In the genomic region with DNA sequence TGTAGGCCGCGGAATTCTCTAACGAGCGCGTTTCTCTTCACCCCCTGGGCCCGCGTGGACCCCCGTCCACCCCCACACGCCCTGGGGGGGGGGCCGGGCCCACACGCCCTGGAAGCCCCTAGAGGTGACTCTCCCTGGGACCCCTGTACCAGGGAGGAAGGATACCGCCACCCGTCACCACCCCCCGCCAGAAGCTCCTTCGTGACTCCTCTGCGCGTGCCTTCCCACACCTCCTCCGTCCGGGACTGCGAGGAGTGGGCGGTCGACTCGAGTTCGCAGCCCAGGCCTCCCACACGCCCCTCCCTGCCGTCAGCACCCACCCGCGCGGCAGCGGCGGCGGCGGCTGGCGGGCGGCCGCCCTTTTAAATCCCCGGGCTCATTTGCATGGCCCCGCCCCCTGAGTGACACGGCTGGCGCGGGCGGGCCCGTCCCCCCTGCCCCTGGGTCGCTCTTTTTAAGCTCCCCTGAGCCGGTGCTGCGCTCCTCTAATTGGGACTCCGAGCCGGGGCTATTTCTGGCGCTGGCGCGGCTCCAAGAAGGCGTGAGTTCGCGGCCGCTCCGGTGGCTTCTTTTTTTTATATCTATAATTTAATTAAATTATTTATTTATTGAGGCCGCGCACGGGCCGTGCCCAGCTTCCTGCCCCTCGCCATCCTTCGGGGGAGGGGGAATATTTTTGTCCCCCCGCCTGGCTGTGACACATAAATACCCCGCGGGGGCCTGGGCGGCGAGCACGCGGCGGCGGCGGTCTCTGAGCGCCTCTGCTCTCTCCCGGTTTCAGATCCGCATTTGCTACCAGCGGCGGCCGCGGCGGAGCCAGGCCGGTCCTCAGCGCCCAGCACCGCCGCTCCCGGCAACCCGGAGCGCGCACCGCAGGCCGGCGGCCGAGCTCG, we compare ENCODE assay signal across 8 cellular contexts. TPM values are rescaled to one million over a fixed set of nuclear protein-coding genes. Genes with fewer than 3 reads are reported as not detected.
A peak's percentile ranks its signal among the peaks of the same experiment; 100 is the strongest.
DNase-seq lines count a peak whose midpoint lies in the region; ATAC-seq and TF ChIP-seq lines count a peak whose summit lies in the region.

A gene with protein sequence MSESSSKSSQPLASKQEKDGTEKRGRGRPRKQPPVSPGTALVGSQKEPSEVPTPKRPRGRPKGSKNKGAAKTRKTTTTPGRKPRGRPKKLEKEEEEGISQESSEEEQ (plus strand): TSS at position 451 of the 893 bp plus-strand sequence. CDS start 3,908 bp downstream, outside the sequence.

- DNase-seq in GM03348 (ENCODE audit: low spot score) (peak; percentile 94), HFFc6 (peak; percentile 84), NCI-H1092 (lab: John Stamatoyannopoulos, UW) (peak; percentile 82), SKM-1 treated with dmso at 0.1 percent for 144 hours (lab: John Stamatoyannopoulos, UW; ENCODE audit: unreplicated experiment) (peak; percentile 85), glutamatergic neuron (peak; percentile 94), ovary (peak; percentile 70 to 82 (median 78))
- DNase-seq in activated naive CD4-positive, alpha-beta T cell treated with anti-CD3 and anti-CD28 coated beads, Interleukin-2, amount 50 U/mL, for 72 hours (ENCODE audit: low spot score in 2 of 2), result peak; percentile 87 to 88

- WGBS in ovary, 3 donors, result 3 to 5% (median 3%) methylated on average over 68 to 93 of the region's 93 CpGs
- WGBS in thymus, result under 1% methylated on average over 93 of the region's 93 CpGs

- H3K4me1 ChIP-seq in ovary (ENCODE audit: insufficient read depth) (no peaks in the 10 kb centered on the region), thymus (ENCODE audit: control insufficient read depth, insufficient read depth, low read length) (peaks cover 22% of the 10 kb centered on the region)

- H3K9me3 Mint-ChIP-seq in HFFc6 (no peaks in the 10 kb centered on the region), glutamatergic neuron (ENCODE audit: unreplicated experiment) (peaks cover 7% of the 10 kb centered on the region)
- H3K9me3 Mint-ChIP-seq in activated naive CD4-positive, alpha-beta T cell treated with anti-CD3 and anti-CD28 coated beads, Interleukin-2, amount 50 U/mL, for 72 hours, result no peaks in the 10 kb centered on the region

- H3K9me3 ChIP-seq in ovary, result no peaks in the 10 kb centered on the region
- no peaks in the 10 kb centered on the region for H3K9me3 ChIP-seq in thymus (ENCODE audit: control insufficient read depth)

- TF ChIP-seq POLR2A in ovary (IDR thresholded peaks at IDR 0.05), result peak; percentile 42

- peak within 1 kb of the TSS; percentile 6 to 77 for H3K27ac ChIP-seq in ovary
- H3K27ac ChIP-seq in thymus (ENCODE audit: low read depth), result peak within 1 kb of the TSS; percentile 94

- H3K36me3 ChIP-seq in ovary (no peaks in the 10 kb centered on the region), thymus (ENCODE audit: control insufficient read depth, insufficient read depth) (peaks cover 21% of the 10 kb centered on the region)

- H3K27me3 ChIP-seq in ovary, result no peaks in the 10 kb centered on the region
- H3K27me3 ChIP-seq in thymus (ENCODE audit: control insufficient read depth, insufficient read depth), result no peaks in the 10 kb centered on the region

- intact Hi-C loops in ovary (cut with DNase I), result no loop called here

- H3K4me1 Mint-ChIP-seq in HFFc6 (ENCODE audit: low read depth), result peaks cover 47% of the 10 kb centered on the region
- peaks cover 15% of the 10 kb centered on the region for H3K4me1 Mint-ChIP-seq in glutamatergic neuron (ENCODE audit: low read depth, unreplicated experiment)

- H3K36me3 Mint-ChIP-seq in HFFc6 (ENCODE audit: low read depth), result peaks cover 26% of the 10 kb centered on the region; the same call in 1 of the 2 replicates
- H3K36me3 Mint-ChIP-seq in activated naive CD4-positive, alpha-beta T cell treated with anti-CD3 and anti-CD28 coated beads, Interleukin-2, amount 50 U/mL, for 72 hours, result peaks cover 17 to 32% of the 10 kb centered on the region in 2 donors
- H3K36me3 Mint-ChIP-seq in glutamatergic neuron (ENCODE audit: unreplicated experiment), result no peaks in the 10 kb centered on the region

- H3K27ac Mint-ChIP-seq in HFFc6 (peak within 1 kb of the TSS; percentile 73), glutamatergic neuron (ENCODE audit: unreplicated experiment) (peak within 1 kb of the TSS; percentile 86)
- H3K27ac Mint-ChIP-seq in activated naive CD4-positive, alpha-beta T cell treated with anti-CD3 and anti-CD28 coated beads, Interleukin-2, amount 50 U/mL, for 72 hours, result peak within 1 kb of the TSS; percentile 90 to 96

- H3K4me3 Mint-ChIP-seq in HFFc6 (peak within 1 kb of the TSS; percentile 82), glutamatergic neuron (ENCODE audit: unreplicated experiment) (peak within 1 kb of the TSS; percentile 78)

- ATAC-seq in activated naive CD4-positive, alpha-beta T cell treated with anti-CD3 and anti-CD28 coated beads, Interleukin-2, amount 50 U/mL, for 72 hours, result peak; percentile 73 to 77

- TF ChIP-seq EP300 in ovary (IDR thresholded peaks at IDR 0.05), result no peak

- H3K27me3 Mint-ChIP-seq in HFFc6 (ENCODE audit: insufficient read depth) (peaks cover 4% of the 10 kb centered on the region), glutamatergic neuron (ENCODE audit: unreplicated experiment) (peaks cover 7% of the 10 kb centered on the region)

- peak within 1 kb of the TSS; percentile 63 for H3K4me3 ChIP-seq in ovary
- peak within 1 kb of the TSS; percentile 70 for H3K4me3 ChIP-seq in thymus (ENCODE audit: low read length)

- TF ChIP-seq CTCF in HFFc6 (IDR thresholded peaks at IDR 0.05) (no peak), glutamatergic neuron (IDR thresholded peaks at IDR 0.05; ENCODE audit: partially characterized antibody, unreplicated experiment) (peak; percentile 16), ovary (IDR thresholded peaks at IDR 0.05) (no peak)

RNA-seq across cellular contexts. Expression of the gene that starts here (rescaled TPM):
- 1,000 to 10,000 TPM in 4 of 6 experiments, 100 to 1,000 TPM in 2; 687 to 1,047 (median 1,018) TPM for total RNA-seq in HFFc6 (2021; fragmentation: NEBNext Ultra II Directional; extraction: Animal tissue kit (Norgen Biotek cat#: 25700))
- 100 to 1,000 TPM; 524 to 600 TPM for total RNA-seq in activated naive CD4-positive, alpha-beta T cell treated with anti-CD3 and anti-CD28 coated beads, Interleukin-2, amount 50 U/mL, for 72 hours
- 322 TPM for total RNA-seq in glutamatergic neuron (ENCODE audit: unreplicated experiment)
- 10 to 100 TPM in 4 of 7 donors, 1 to 10 TPM in 3; 5.1 to 39.9 (median 10.4) TPM for total RNA-seq in ovary
- polyA plus RNA-seq in ovary, result 1 to 10 TPM; 2.4 to 5.6 TPM
- polyA plus RNA-seq in thymus, result 55.5 TPM

Comparison
In these comparisons a context has a peak if more than half of its experiments do, and no peak if none do; other contexts are left out.
1. Peak in every context shown above with its lines: DNase-seq, ATAC-seq, H3K4me3 ChIP-seq and H3K27ac ChIP-seq.